In genomic region chr20:43057317-43057716, GRCh38 we compare ENCODE assay signal across 23 cellular contexts.
"Had no signal": no experiment of that assay in that cellular context is flagged by ENCODE, and none has a peak within 500 bp of the region (broad histone marks: within the 10 kb centered on the region; RNA-seq: fewer than 3 reads in every experiment).

No MANE protein-coding gene starts in this region.

- DNase-seq: dermis blood vessel endothelial cell; dorsolateral prefrontal cortex; effector CD4-positive, alpha-beta T cell; effector memory CD4-positive, alpha-beta T cell; foreskin keratinocyte; heart right ventricle; hippocampal formation; left cardiac atrium; left lung; left ventricle myocardium superior; lower lobe of right lung; mesendoderm; midbrain; naive thymus-derived CD4-positive, alpha-beta T cell had no signal

- H3K9me3 ChIP-seq: esophagus muscularis mucosa, gastroesophageal sphincter, left lung, lower lobe of right lung had no signal

- H3K27ac ChIP-seq: coronary artery, dorsolateral prefrontal cortex, esophagus muscularis mucosa, foreskin keratinocyte, gastroesophageal sphincter, heart right ventricle, left lung, lower lobe of right lung had no signal

- H3K36me3 Mint-ChIP-seq: memory B cell; naive thymus-derived CD4-positive, alpha-beta T cell had no signal

- H3K36me3 ChIP-seq: esophagus muscularis mucosa, gastroesophageal sphincter, heart right ventricle, left lung, lower lobe of right lung had no signal

- H3K4me3 Mint-ChIP-seq: memory B cell; naive thymus-derived CD4-positive, alpha-beta T cell had no signal

- H3K27me3 ChIP-seq: esophagus muscularis mucosa, foreskin keratinocyte, gastroesophageal sphincter, heart right ventricle, left lung had no signal

- FAIRE-seq: colon, endothelial cell of umbilical vein, frontal cortex, islet of Langerhans, keratinocyte had no signal

- H3K4me3 ChIP-seq: coronary artery, dorsolateral prefrontal cortex, esophagus muscularis mucosa, gastroesophageal sphincter, heart right ventricle, left lung, lower lobe of right lung had no signal

- ATAC-seq: foreskin keratinocyte; gastroesophageal sphincter; heart right ventricle; left cardiac atrium; left lung; left ventricle myocardium superior; lower lobe of right lung; naive thymus-derived CD4-positive, alpha-beta T cell had no signal

- H3K4me1 ChIP-seq: esophagus muscularis mucosa, foreskin keratinocyte, gastroesophageal sphincter, heart right ventricle, left lung, lower lobe of right lung had no signal

- H3K27ac Mint-ChIP-seq: memory B cell; naive thymus-derived CD4-positive, alpha-beta T cell had no signal

- H3K4me1 Mint-ChIP-seq: memory B cell; naive thymus-derived CD4-positive, alpha-beta T cell had no signal
